ENCODE assay signal across 17 cellular contexts in genomic region chr15:66072616-66073361, GRCh38.
DNase-seq lines count a peak whose midpoint lies in the region; FAIRE-seq and TF ChIP-seq lines count a peak whose summit lies in the region.
"Had no signal": no experiment of that assay in that cellular context is flagged by ENCODE, and none has a peak within 500 bp of the region (broad histone marks: within the 10 kb centered on the region; RNA-seq: fewer than 3 reads in every experiment).

No MANE protein-coding gene starts in this region.

- H3K9me3 Mint-ChIP-seq in osteocyte (ENCODE audit: unreplicated experiment) (no peaks in the 10 kb centered on the region), Calu3 (ENCODE audit: low read depth, unreplicated experiment) (no peaks in the 10 kb centered on the region)
- H3K9me3 Mint-ChIP-seq: activated naive CD8-positive, alpha-beta T cell treated with anti-CD3 and anti-CD28 coated beads, Interleukin-2, amount 10 ng/mL, durations not matched to agents 7 days and 5 days had no signal

- H3K27ac Mint-ChIP-seq in osteocyte (ENCODE audit: unreplicated experiment), result peak overlapping the region; percentile 76
- no peak overlapping the region for H3K27ac Mint-ChIP-seq in Calu3 (ENCODE audit: unreplicated experiment)
- H3K27ac Mint-ChIP-seq: activated naive CD8-positive, alpha-beta T cell treated with anti-CD3 and anti-CD28 coated beads, Interleukin-2, amount 10 ng/mL, durations not matched to agents 7 days and 5 days; B cell had no signal

- peak; percentile 37 for DNase-seq in ELF-1 (ENCODE audit: low read depth, low spot score)
- DNase-seq in HT1080 (ENCODE audit: low read depth), result peak; percentile 61
- no peak for DNase-seq in H1 (ENCODE audit: low read depth in 1 of 2, low spot score in 2 of 2)
- DNase-seq in osteocyte (ENCODE audit: extremely low spot score, unreplicated experiment), result no peak
- no peak for DNase-seq in Calu3
- no peak for DNase-seq in effector CD4-positive, alpha-beta T cell
- DNase-seq in NCI-H2081 (lab: John Stamatoyannopoulos, UW), result no peak
- no peak for DNase-seq in activated gamma-delta T cell (lab: John Stamatoyannopoulos, UW)
- DNase-seq: activated CD4-positive, alpha-beta T cell treated with anti-CD3 and anti-CD28 coated beads, Interleukin-2, amount 50 U/mL, for 4 hours; activated naive CD8-positive, alpha-beta T cell treated with anti-CD3 and anti-CD28 coated beads, Interleukin-2, amount 10 ng/mL, durations not matched to agents 7 days and 5 days; activated T-cell treated with anti-CD3 and anti-CD28 coated beads, Interleukin-2, amount 50 U/mL, for 1 hour; gastrocnemius medialis; NCI-H1105; stimulated activated CD4-positive, alpha-beta T cell treated with anti-CD3 and anti-CD28 coated beads, Interleukin-4, amount 100 ng/mL, for 4 hours had no signal

- H3K4me3 Mint-ChIP-seq in osteocyte (ENCODE audit: unreplicated experiment) (no peak overlapping the region), Calu3 (ENCODE audit: low read depth, unreplicated experiment) (no peak overlapping the region)
- H3K4me3 Mint-ChIP-seq: activated naive CD8-positive, alpha-beta T cell treated with anti-CD3 and anti-CD28 coated beads, Interleukin-2, amount 10 ng/mL, durations not matched to agents 7 days and 5 days; B cell had no signal

- H3K4ac ChIP-seq in H1 (replicated peaks; ENCODE audit: insufficient read length, low read depth, low read length), result no peak overlapping the region

- peak overlapping the region; percentile 38; the same call in 1 of the 2 replicates for H2BK20ac ChIP-seq in H1 (ENCODE audit: low read length)

- H3K4me3 ChIP-seq in H1 (ENCODE audit: extremely low read depth in 1 of 4, insufficient read depth in 2 of 4, low read depth in 3 of 4, low read length in 4 of 4), result no peak overlapping the region
- H3K4me3 ChIP-seq: gastrocnemius medialis, thoracic aorta had no signal

- 75% methylated on average over 11 of the region's 11 CpGs; no CpG with 5 or more reads in 1 of the 2 experiments for WGBS in H1 (ENCODE audit: extremely low coverage in 1 of 2, insufficient coverage in 1 of 2, insufficient read length in 1 of 2, insufficient replicate concordance in 2 of 2, low coverage in 1 of 2, low lambda C conversion rate in 2 of 2, missing lambda C conversion rate in 1 of 2), 2 experiments

- no peaks in the 10 kb centered on the region; the same call in 1 of the 2 replicates for H3K23me2 ChIP-seq in H1 (ENCODE audit: low read depth, low read length)

- no peak overlapping the region for H3K23ac ChIP-seq in H1 (ENCODE audit: insufficient read length)

- no peaks in the 10 kb centered on the region for H3K36me3 ChIP-seq in H1 (ENCODE audit: control insufficient read depth in 2 of 4, insufficient read depth in 4 of 4, low read length in 3 of 4)
- H3K36me3 ChIP-seq: gastrocnemius medialis, neutrophil, thoracic aorta had no signal

- peaks cover 12% of the 10 kb centered on the region for H3K27me3 Mint-ChIP-seq in osteocyte (ENCODE audit: unreplicated experiment)
- H3K27me3 Mint-ChIP-seq in Calu3 (ENCODE audit: unreplicated experiment), result peaks cover 28% of the 10 kb centered on the region
- H3K27me3 Mint-ChIP-seq: activated naive CD8-positive, alpha-beta T cell treated with anti-CD3 and anti-CD28 coated beads, Interleukin-2, amount 10 ng/mL, durations not matched to agents 7 days and 5 days had no signal

- no peaks in the 10 kb centered on the region for H3K9me3 ChIP-seq in H1 (ENCODE audit: insufficient read depth in 2 of 2, low read depth in 1 of 2, low read length in 1 of 2)
- H3K9me3 ChIP-seq: gastrocnemius medialis, neutrophil, thoracic aorta had no signal

- no peak for TF ChIP-seq EP300 in H1 (IDR thresholded peaks at IDR 0.05; ENCODE audit: borderline replicate concordance in 1 of 2, low read depth in 2 of 2, low read length in 2 of 2)

- no peak for TF ChIP-seq RAD21 in H1 (IDR thresholded peaks at IDR 0.05 in 1 of 2, conservative IDR thresholded peaks at IDR 0.05 in 1 of 2; ENCODE audit: low read depth in 2 of 2, low read length in 2 of 2)

- no peak overlapping the region for H2BK12ac ChIP-seq in H1 (ENCODE audit: low read depth, low read length)

- H3K4me2 ChIP-seq in H1 (ENCODE audit: insufficient read depth in 1 of 2, low read depth in 2 of 2, low read length in 2 of 2), result no peak overlapping the region

- no peaks in the 10 kb centered on the region for H3K27me3 ChIP-seq in H1 (replicated peaks in 1 of 4; ENCODE audit: control insufficient read depth in 3 of 4, extremely low read depth in 1 of 4, insufficient read depth in 3 of 4, low read length in 3 of 4)
- H3K27me3 ChIP-seq: gastrocnemius medialis had no signal

- no peaks in the 10 kb centered on the region for H3K79me1 ChIP-seq in H1 (ENCODE audit: low read depth, low read length)

- H3K27ac ChIP-seq in H1 (ENCODE audit: low read depth, low read length), result no peak overlapping the region
- H3K27ac ChIP-seq: gastrocnemius medialis, neutrophil, thoracic aorta had no signal

- no peak overlapping the region for H2BK15ac ChIP-seq in H1 (ENCODE audit: low read length)

- H4K91ac ChIP-seq in H1 (replicated peaks; ENCODE audit: insufficient read length, low read length), result peak overlapping the region; percentile 20

- no peaks in the 10 kb centered on the region for H3K79me2 ChIP-seq in H1 (ENCODE audit: control insufficient read depth in 1 of 2, insufficient read depth in 2 of 2, low read length in 2 of 2)

- intact Hi-C loops in Calu3 (cut with micrococcal nuclease; ENCODE audit: unreplicated experiment), result no loop called here

- TF ChIP-seq CTCF in H1 (IDR thresholded peaks at IDR 0.05; ENCODE audit: control extremely low read depth in 1 of 3, insufficient read depth in 1 of 3, low read depth in 1 of 3, low read length in 3 of 3) (no peak), osteocyte (IDR thresholded peaks at IDR 0.05) (no peak), Calu3 (IDR thresholded peaks at IDR 0.05; ENCODE audit: unreplicated experiment) (no peak)

- TF ChIP-seq POLR2A in H1 (IDR thresholded peaks at IDR 0.05; ENCODE audit: control extremely low read depth in 1 of 2, low read depth in 2 of 2, low read length in 2 of 2), result no peak

- no peak overlapping the region for H3K14ac ChIP-seq in H1 (ENCODE audit: insufficient read length)

- H3K4me1 ChIP-seq in H1 (replicated peaks in 1 of 4; ENCODE audit: control insufficient read depth in 3 of 4, insufficient read depth in 4 of 4, low read length in 3 of 4), result peaks cover 3 to 20% (median 12%) of the 10 kb centered on the region in 4 experiments
- H3K4me1 ChIP-seq: gastrocnemius medialis had no signal

- no peak overlapping the region for H2BK5ac ChIP-seq in H1 (ENCODE audit: low read depth, low read length)

- 0 out of 2 replicates have a peak overlapping the region, but pooled peaks have one; percentile 14 for H2AK5ac ChIP-seq in H1 (ENCODE audit: low read depth, low read length)

- CTCF ChIA-PET in H1 (lab: Charles Lee; ENCODE audit: partially characterized antibody), result interaction anchor here (0.9 to 7.5 kb wide), 13 partner anchors 8 to 118 kb away, joined by 3 to 46 read pairs (median 3); no protein-coding TSS in a partner anchor
- CTCF ChIA-PET in Calu3 (lab: Charles Lee), result interaction anchor here (0.5 to 1.0 kb wide), 3 partner anchors 20 to 675 kb away, joined by 3 read pairs; no protein-coding TSS in a partner anchor

- POLR2A ChIA-PET in H1 (lab: Charles Lee; ENCODE audit: partially characterized antibody), result interaction anchor here (1.9 kb wide), 1 partner anchor 10 kb away, joined by 4 read pairs; no protein-coding TSS in a partner anchor

- no peaks in the 10 kb centered on the region for H4K20me1 ChIP-seq in H1 (replicated peaks in 1 of 2; ENCODE audit: control insufficient read depth in 1 of 2, insufficient read depth in 2 of 2, low read length in 2 of 2)

- H3K18ac ChIP-seq in H1 (ENCODE audit: extremely low read depth, low read length), result no peak overlapping the region

- H4K8ac ChIP-seq in H1 (ENCODE audit: extremely low read depth, insufficient read depth, low read length), result no peak overlapping the region

- H3K36me3 Mint-ChIP-seq in osteocyte (ENCODE audit: unreplicated experiment) (no peaks in the 10 kb centered on the region), Calu3 (ENCODE audit: insufficient read depth, unreplicated experiment) (no peaks in the 10 kb centered on the region)
- H3K36me3 Mint-ChIP-seq: activated naive CD8-positive, alpha-beta T cell treated with anti-CD3 and anti-CD28 coated beads, Interleukin-2, amount 10 ng/mL, durations not matched to agents 7 days and 5 days had no signal

- no peak overlapping the region for H2AFZ ChIP-seq in H1 (ENCODE audit: low read length)

- no peak overlapping the region for H4K5ac ChIP-seq in H1 (ENCODE audit: insufficient read length, low read depth, low read length)

- no peak for FAIRE-seq in H1 (lab: Jason Lieb, UNC)

- no peak overlapping the region for H3K56ac ChIP-seq in H1 (replicated peaks; ENCODE audit: insufficient read length, low read depth, low read length)

- H3K4me1 Mint-ChIP-seq in osteocyte (ENCODE audit: unreplicated experiment), result peaks cover 31% of the 10 kb centered on the region
- peaks cover 6% of the 10 kb centered on the region for H3K4me1 Mint-ChIP-seq in Calu3 (ENCODE audit: low read depth, unreplicated experiment)
- H3K4me1 Mint-ChIP-seq: activated naive CD8-positive, alpha-beta T cell treated with anti-CD3 and anti-CD28 coated beads, Interleukin-2, amount 10 ng/mL, durations not matched to agents 7 days and 5 days; B cell had no signal

- H2BK120ac ChIP-seq in H1 (replicated peaks; ENCODE audit: low read depth, low read length), result no peak overlapping the region

- no TSS peak for BruUV-seq in Calu3 (replicated peaks; lab: Mats Ljungman, UMichigan)

- H3K9ac ChIP-seq in H1 (replicated peaks in 1 of 4; ENCODE audit: extremely low read depth in 1 of 4, low read depth in 3 of 4, low read length in 3 of 4), result no peak overlapping the region

TF ChIP-seq in H1, 55 proteins besides CTCF, POLR2A, EP300 and RAD21:
- TF ChIP-seq ASH2L (IDR thresholded peaks at IDR 0.05; ENCODE audit: low read length) (no peak), SIN3A (conservative IDR thresholded peaks at IDR 0.05 in 1 of 2, IDR thresholded peaks at IDR 0.05 in 1 of 2; ENCODE audit: low read depth in 1 of 2, low read length in 2 of 2) (no peak), BRCA1 (IDR thresholded peaks at IDR 0.05; ENCODE audit: low read depth, low read length) (no peak), NANOG (IDR thresholded peaks at IDR 0.05; ENCODE audit: insufficient read depth, low read depth, low read length, poor library complexity, severe bottlenecking) (no peak), SP4 (IDR thresholded peaks at IDR 0.05; ENCODE audit: low read length) (no peak), TBP (IDR thresholded peaks at IDR 0.05; ENCODE audit: low read depth, low read length) (no peak), BACH1 (IDR thresholded peaks at IDR 0.05; ENCODE audit: low read length) (no peak), CHD1 (IDR thresholded peaks at IDR 0.05; ENCODE audit: low read depth, low read length) (no peak), PHF8 (conservative IDR thresholded peaks at IDR 0.05; ENCODE audit: low read depth, low read length) (no peak), EGR1 (IDR thresholded peaks at IDR 0.05; ENCODE audit: borderline replicate concordance, low read depth, low read length) (no peak), ZNF274 (IDR thresholded peaks at IDR 0.05; ENCODE audit: borderline replicate concordance, extremely low read depth, low read length) (no peak), TAF1 (IDR thresholded peaks at IDR 0.05; ENCODE audit: low read depth, low read length) (no peak)

Comparison
In these comparisons a context has a peak if more than half of its experiments do, and no peak if none do; other contexts are left out.
1. DNase-seq: peak in ELF-1 (single experiment) and HT1080 (single experiment); none in H1 (0 of 2), osteocyte (single experiment), Calu3 (single experiment), effector CD4-positive, alpha-beta T cell (single experiment), NCI-H2081 (0 of 2) and activated gamma-delta T cell (single experiment).